Comparison of ENCODE assay signal across 16 cellular contexts in genomic region chr7:28707291-28707690, GRCh38.
"Had no signal": no experiment of that assay in that cellular context is flagged by ENCODE, and none has a peak within 500 bp of the region (broad histone marks: within the 10 kb centered on the region; RNA-seq: fewer than 3 reads in every experiment).

No MANE protein-coding gene starts in this region.

- DNase-seq: cortex of kidney; effector memory CD4-positive, alpha-beta T cell; kidney; left cardiac atrium; left ventricle myocardium inferior; lower lobe of right lung; midbrain; posterior cingulate gyrus; stimulated activated CD4-positive, alpha-beta T cell treated with anti-CD3 and anti-CD28 coated beads, Interleukin-2, amount 100 ng/mL, for 24 hours; stimulated activated naive CD4-positive, alpha-beta T cell; stomach had no signal

- H3K27ac ChIP-seq: left ventricle myocardium inferior, lower lobe of right lung, neutrophil had no signal

- H3K9me3 ChIP-seq: gastroesophageal sphincter, left ventricle myocardium inferior, lower lobe of right lung, neutrophil, stomach had no signal

- H3K36me3 Mint-ChIP-seq: natural killer cell treated with Interleukin-12 subunit alpha and Interleukin-12 subunit beta and Interleukin-15 and Interleukin-18, amount 100 ng/mL, for 72 hours had no signal

- H3K4me3 Mint-ChIP-seq: memory B cell; natural killer cell treated with Interleukin-12 subunit alpha and Interleukin-12 subunit beta and Interleukin-15 and Interleukin-18, amount 100 ng/mL, for 72 hours had no signal

- H3K9me3 Mint-ChIP-seq: natural killer cell treated with Interleukin-12 subunit alpha and Interleukin-12 subunit beta and Interleukin-15 and Interleukin-18, amount 100 ng/mL, for 72 hours had no signal

- H3K27me3 ChIP-seq: gastroesophageal sphincter, neutrophil, stomach had no signal

- H3K27ac Mint-ChIP-seq: memory B cell; natural killer cell treated with Interleukin-12 subunit alpha and Interleukin-12 subunit beta and Interleukin-15 and Interleukin-18, amount 100 ng/mL, for 72 hours had no signal

- H3K36me3 ChIP-seq: gastroesophageal sphincter, left ventricle myocardium inferior, lower lobe of right lung, stomach had no signal

- ATAC-seq: esophagus mucosa; natural killer cell treated with Interleukin-12 subunit alpha and Interleukin-12 subunit beta and Interleukin-15 and Interleukin-18, amount 100 ng/mL, for 72 hours had no signal

- H3K4me3 ChIP-seq: gastroesophageal sphincter, lower lobe of right lung, stomach had no signal
